Comparison of ENCODE assay signal across 8 cellular contexts in genomic region chrX:15336023-15336413, GRCh38. TPM values are rescaled to one million over a fixed set of nuclear protein-coding genes. Genes with fewer than 3 reads are reported as not detected.
DNase-seq lines count a peak whose midpoint lies in the region; ATAC-seq and TF ChIP-seq lines count a peak whose summit lies in the region.

No MANE protein-coding gene starts in this region.

- peaks cover 9% of the 10 kb centered on the region for H3K27me3 Mint-ChIP-seq in H9 (ENCODE audit: low read depth)
- no peaks in the 10 kb centered on the region for H3K27me3 Mint-ChIP-seq in stimulated activated memory B cell treated with anti-CD40 and anti-IgM and Interleukin-4, amounts not matched to agents 10 μg/mL and 1 μg/mL and 100 μg/mL, for 72 hours

- H4K8ac ChIP-seq in H9 (replicated peaks; ENCODE audit: insufficient read length, low read depth, low read length), result no peak overlapping the region

- no peak overlapping the region for H2BK5ac ChIP-seq in H9 (ENCODE audit: insufficient read length, low read length)

- WGBS in H9 (ENCODE audit: extremely low coverage, insufficient read length, low lambda C conversion rate), result no CpG with 5 or more reads among the region's 10 CpGs
- 0% methylated on average over 10 of the region's 10 CpGs for WGBS in body of pancreas, 2 donors

- no peak overlapping the region for H2BK12ac ChIP-seq in H9 (ENCODE audit: insufficient read length, low read depth, low read length)

- POLR2A ChIA-PET in AG04449 (lab: Yijun Ruan, JAX), result no interaction called here

- no peak overlapping the region for H3K23ac ChIP-seq in H9 (ENCODE audit: insufficient read length, low read depth, low read length)

- H4K91ac ChIP-seq in H9 (ENCODE audit: insufficient read length, low read depth, low read length), result no peak overlapping the region

- no peak for TF ChIP-seq POLR2A in body of pancreas (IDR thresholded peaks at IDR 0.05)

- no peak overlapping the region for H2BK120ac ChIP-seq in H9 (ENCODE audit: low read depth, low read length, poor library complexity, severe bottlenecking)

- peak overlapping the region; percentile 59 for H3K4me3 ChIP-seq in AG04449 (ENCODE audit: low read depth, low read length)
- peak overlapping the region; percentile 72 for H3K4me3 ChIP-seq in SJSA1
- no peak overlapping the region for H3K4me3 ChIP-seq in body of pancreas

- H3K18ac ChIP-seq in H9 (ENCODE audit: insufficient read length, low read depth, low read length), result no peak overlapping the region

- H3K36me3 ChIP-seq in SJSA1 (0 out of 2 replicates have a peak, but pooled peaks cover 2% of the 10 kb centered on the region), body of pancreas (replicated peaks in 1 of 2; ENCODE audit: insufficient read depth in 1 of 2, low read depth in 2 of 2) (peaks cover 0 to 4% of the 10 kb centered on the region in 2 donors)

- no peak overlapping the region for H2AFZ ChIP-seq in H9 (ENCODE audit: low read length)

- H3K4me1 ChIP-seq in H9 (ENCODE audit: insufficient read depth, low read length), result no peaks in the 10 kb centered on the region
- H3K4me1 ChIP-seq in SJSA1 (replicated peaks), result no peaks in the 10 kb centered on the region
- H3K4me1 ChIP-seq in body of pancreas, result peaks cover 8% of the 10 kb centered on the region

- H3K79me1 ChIP-seq in H9 (ENCODE audit: insufficient read depth, low read depth, low read length, poor library complexity, severe bottlenecking), result no peaks in the 10 kb centered on the region

- H3K4me1 Mint-ChIP-seq in H9, result peaks cover 2 to 5% of the 10 kb centered on the region in 2 experiments; a peak in 2 of 4 replicates
- peaks cover 13% of the 10 kb centered on the region for H3K4me1 Mint-ChIP-seq in stimulated activated memory B cell treated with anti-CD40 and anti-IgM and Interleukin-4, amounts not matched to agents 10 μg/mL and 1 μg/mL and 100 μg/mL, for 72 hours

- intact Hi-C loops in body of pancreas (cut with DNase I), result no loop called here

- H2BK15ac ChIP-seq in H9 (ENCODE audit: low read depth, low read length), result no peak overlapping the region

- no peak overlapping the region for H2BK20ac ChIP-seq in H9 (ENCODE audit: low read depth, low read length, poor library complexity, severe bottlenecking)

- H3K9me3 ChIP-seq in H9 (ENCODE audit: control insufficient read depth, low read depth, low read length) (no peaks in the 10 kb centered on the region), SJSA1 (replicated peaks) (no peaks in the 10 kb centered on the region), body of pancreas (no peaks in the 10 kb centered on the region)

- no peak overlapping the region for H3K14ac ChIP-seq in H9 (ENCODE audit: insufficient read depth, low read length)

- H3K36me3 Mint-ChIP-seq in H9 (ENCODE audit: insufficient read depth in 1 of 3, low read depth in 3 of 3), result peaks cover 0 to 9% (median 0%) of the 10 kb centered on the region in 3 experiments; a peak in 3 of 7 replicates
- peaks cover 6% of the 10 kb centered on the region for H3K36me3 Mint-ChIP-seq in stimulated activated memory B cell treated with anti-CD40 and anti-IgM and Interleukin-4, amounts not matched to agents 10 μg/mL and 1 μg/mL and 100 μg/mL, for 72 hours

- H3T11ph ChIP-seq in H9 (ENCODE audit: low read length), result no peak overlapping the region

- peak overlapping the region; percentile 92 to 93 for H3K4me3 Mint-ChIP-seq in H9
- peak overlapping the region; percentile 94 for H3K4me3 Mint-ChIP-seq in stimulated activated memory B cell treated with anti-CD40 and anti-IgM and Interleukin-4, amounts not matched to agents 10 μg/mL and 1 μg/mL and 100 μg/mL, for 72 hours

- no peak overlapping the region for H3K56ac ChIP-seq in H9 (ENCODE audit: insufficient read length, low read depth, low read length)

- H3K23me2 ChIP-seq in H9 (ENCODE audit: insufficient read length, low read depth, low read length, poor library complexity, severe bottlenecking), result no peaks in the 10 kb centered on the region

- H3K4ac ChIP-seq in H9 (ENCODE audit: low read depth, low read length), result no peak overlapping the region

- CTCF ChIA-PET in AG04449 (lab: Yijun Ruan, JAX), result interaction anchor here (2.2 kb wide), 1 partner anchor 13 kb away, joined by 12 read pairs; no protein-coding TSS in a partner anchor

- H4K20me1 ChIP-seq in H9 (ENCODE audit: control insufficient read depth, insufficient read depth, insufficient read length), result no peaks in the 10 kb centered on the region

- no peaks in the 10 kb centered on the region for H3K27me3 ChIP-seq in H9 (ENCODE audit: insufficient read depth, low read length)
- no peaks in the 10 kb centered on the region for H3K27me3 ChIP-seq in SJSA1 (replicated peaks)
- H3K27me3 ChIP-seq in body of pancreas, result no peaks in the 10 kb centered on the region

- TF ChIP-seq CTCF in AG04449 (IDR thresholded peaks at IDR 0.05; ENCODE audit: insufficient read depth, low read length, missing control alignments), result no peak
- TF ChIP-seq CTCF in H9 (conservative IDR thresholded peaks at IDR 0.05), result no peak
- TF ChIP-seq CTCF in body of pancreas (IDR thresholded peaks at IDR 0.05), result no peak

- H3K9me3 Mint-ChIP-seq in H9, result peaks cover 0 to 16% of the 10 kb centered on the region in 2 experiments
- no peaks in the 10 kb centered on the region for H3K9me3 Mint-ChIP-seq in stimulated activated memory B cell treated with anti-CD40 and anti-IgM and Interleukin-4, amounts not matched to agents 10 μg/mL and 1 μg/mL and 100 μg/mL, for 72 hours

- peak overlapping the region; percentile 82 for H3K4me2 ChIP-seq in H9 (ENCODE audit: insufficient read depth, insufficient read length, low read length)

- no peak overlapping the region for H4K5ac ChIP-seq in H9 (ENCODE audit: insufficient read length, low read depth, low read length)

- peak; percentile 5 for ATAC-seq in body of pancreas
- peak; percentile 26 for ATAC-seq in stimulated activated memory B cell treated with anti-CD40 and anti-IgM and Interleukin-4, amounts not matched to agents 10 μg/mL and 1 μg/mL and 100 μg/mL, for 72 hours
- ATAC-seq in HG02588 (IDR thresholded peaks at IDR 0.05; ENCODE audit: unreplicated experiment), result no peak

- no peak overlapping the region for H2AK5ac ChIP-seq in H9 (ENCODE audit: insufficient read length, low read length)

- no peaks in the 10 kb centered on the region for H3K79me2 ChIP-seq in H9 (ENCODE audit: insufficient read depth, low read length)

- no peak overlapping the region for H3K27ac ChIP-seq in H9 (ENCODE audit: insufficient read length, low read depth, low read length)
- peak overlapping the region; percentile 56 for H3K27ac ChIP-seq in SJSA1
- H3K27ac ChIP-seq in body of pancreas, result peak overlapping the region in 3 of 4 donors; percentile 37 to 98 (median 95)

- DNase-seq in AG04449 (ENCODE audit: low read depth, low spot score), result no peak
- DNase-seq in H9, result no peak
- DNase-seq in SJSA1 (ENCODE audit: low read depth in 1 of 2, low spot score in 2 of 2), result peak in 1 of 2 experiments; percentile 38
- peak; percentile 21 to 42 (median 22) for DNase-seq in body of pancreas
- DNase-seq in kidney tubule cell (ENCODE audit: low spot score), result peak; percentile 72
- no peak for DNase-seq in NCI-H1048 (lab: John Stamatoyannopoulos, UW)

- H3K27ac Mint-ChIP-seq in H9, result peak overlapping the region in 1 of 3 experiments; percentile 92; a peak in 2 of 7 replicates
- H3K27ac Mint-ChIP-seq in stimulated activated memory B cell treated with anti-CD40 and anti-IgM and Interleukin-4, amounts not matched to agents 10 μg/mL and 1 μg/mL and 100 μg/mL, for 72 hours, result peak overlapping the region; percentile 85

- peak overlapping the region; percentile 48 for H3K9ac ChIP-seq in H9 (ENCODE audit: extremely low read depth, insufficient read length, low read length)

RNA-seq across cellular contexts. Expression of gene PIGA, which starts 0.7 kb away (rescaled TPM):
- total RNA-seq in H9 (2021) (13.5 and 13.9 TPM in 2 replicates), body of pancreas (10 to 100 TPM in 1 of 2 donors, 1 to 10 TPM in 1; 9.3 to 24.7 TPM)
- total RNA-seq in SJSA1 (2014; rRNA removed; shearing (Covaris generic)), result 5.1 and 12.2 TPM in 2 replicates

RNA-seq across cellular contexts. Expression of gene ASB11, which starts 20.6 kb away (rescaled TPM):
- total RNA-seq in H9 (2021) (not detected in 2 replicates), body of pancreas (under 1 TPM in 1 of 2 donors, not detected in 1; 0.52 TPM)
- not detected in 2 replicates for total RNA-seq in SJSA1 (2014; rRNA removed; shearing (Covaris generic))

RNA-seq across cellular contexts. Expression of gene VEGFD, which starts 48.2 kb away (rescaled TPM):
- total RNA-seq in H9 (2021) (0.11 TPM in 1 of 2 replicates, not detected in the other), body of pancreas (under 1 TPM in 1 of 2 donors, not detected in 1; 0.66 TPM)
- not detected in 2 replicates for total RNA-seq in SJSA1 (2014; rRNA removed; shearing (Covaris generic))

Comparison
In these comparisons a context has a peak if more than half of its experiments do, and no peak if none do; other contexts are left out.
1. DNase-seq: peak in body of pancreas (4 of 4) and kidney tubule cell (single experiment); none in AG04449 (single experiment), H9 (single experiment) and NCI-H1048 (single experiment).
2. H3K4me3 ChIP-seq: peak in AG04449 (single experiment) and SJSA1 (single experiment); none in body of pancreas (0 of 2).